Comparison of ENCODE assay signal across 8 cellular contexts in the genomic region with DNA sequence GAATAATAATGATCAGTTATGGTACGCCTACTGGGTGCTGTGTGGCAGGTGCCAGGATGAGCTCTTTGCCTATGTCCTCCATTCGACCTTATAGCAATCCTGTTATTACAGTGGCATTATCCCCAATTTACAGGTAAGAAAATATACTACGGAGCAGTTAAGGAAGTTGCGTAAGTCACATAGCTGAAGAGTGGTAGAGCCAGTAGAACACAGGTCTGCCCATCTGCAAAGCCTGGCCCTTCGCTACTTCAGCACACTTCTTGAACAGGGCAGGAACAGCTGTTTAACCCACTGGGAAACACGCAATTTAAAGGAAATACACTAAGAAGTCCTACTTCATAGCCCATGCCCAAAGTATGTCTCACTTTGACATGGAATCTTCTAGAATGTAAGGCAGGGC.
"Had no signal": no experiment of that assay in that cellular context is flagged by ENCODE, and none has a peak within 500 bp of the region (broad histone marks: within the 10 kb centered on the region; RNA-seq: fewer than 3 reads in every experiment).

No MANE protein-coding gene starts in this region.

- ATAC-seq: GM23338 had no signal

- DNase-seq: H9, HCEC 1CT, KBM-7 had no signal

- H3K9ac ChIP-seq: KMS-11 had no signal

- H3K27ac ChIP-seq: HL-60, KMS-11 had no signal

- H3K4me3 ChIP-seq: GM23338 had no signal

- FAIRE-seq: H1, H54 had no signal

- H3K4me2 ChIP-seq: GM23338, KMS-11 had no signal
